ENCODE assay signal across 18 cellular contexts in genomic region chr11:104000798-104001197, GRCh38. TPM values are rescaled to one million over a fixed set of nuclear protein-coding genes. Genes with fewer than 3 reads are reported as not detected.
DNase-seq lines count a peak whose midpoint lies in the region; ATAC-seq and TF ChIP-seq lines count a peak whose summit lies in the region.
"Had no signal": no experiment of that assay in that cellular context is flagged by ENCODE, and none has a peak within 500 bp of the region (broad histone marks: within the 10 kb centered on the region; RNA-seq: fewer than 3 reads in every experiment).

No MANE protein-coding gene starts in this region.

- H3K4me3 ChIP-seq in AG10803 (ENCODE audit: low read length) (no peak overlapping the region), Karpas-422 (ENCODE audit: low read length) (no peak overlapping the region), cardiac fibroblast (replicated peaks in 1 of 2; ENCODE audit: low read depth in 2 of 2, low read length in 2 of 2) (no peak overlapping the region), hepatocyte (no peak overlapping the region)
- H3K4me3 ChIP-seq: BLaER1 treated with 17β-estradiol and CSF1 and Interleukin-3, amounts not matched to agents 10 nM and 100 nM; SJSA1 had no signal

- H3K4me2 ChIP-seq in Karpas-422 (ENCODE audit: low read depth, low read length, poor library complexity, severe bottlenecking) = no peak overlapping the region
- H3K4me2 ChIP-seq in hepatocyte = no peak overlapping the region
- H3K4me2 ChIP-seq: BLaER1 treated with 17β-estradiol and CSF1 and Interleukin-3, amounts not matched to agents 10 nM and 100 nM had no signal

- H3K9ac ChIP-seq in Karpas-422 (ENCODE audit: low read length) = no peak overlapping the region
- H3K9ac ChIP-seq: BLaER1 treated with 17β-estradiol and CSF1 and Interleukin-3, amounts not matched to agents 10 nM and 100 nM had no signal

- H3K9me3 ChIP-seq in Karpas-422 (ENCODE audit: low read length) (no peaks in the 10 kb centered on the region), hepatocyte (ENCODE audit: low read depth) (no peaks in the 10 kb centered on the region)
- H3K9me3 ChIP-seq: BLaER1 treated with 17β-estradiol and CSF1 and Interleukin-3, amounts not matched to agents 10 nM and 100 nM; SJSA1 had no signal

- DNase-seq in AG10803 (ENCODE audit: low read depth) (peak; percentile 79), Karpas-422 (no peak), cardiac fibroblast (ENCODE audit: low read depth in 2 of 2) (peak; percentile 23 to 92), hepatocyte (ENCODE audit: low spot score) (no peak), NCI-H524 treated with DMSO at 0.1 percent for 48 hours (lab: John Stamatoyannopoulos, UW) (no peak), H4 (ENCODE audit: low spot score) (no peak)
- DNase-seq: ACHN, MV-4-11, NCI-H1417 treated with DMSO at 0.1 percent for 48 hours, NCI-H2029, NCI-H510A treated with DMSO at 0.1 percent for 48 hours, RPMI8226 had no signal

- H3K27me3 ChIP-seq in Karpas-422 (ENCODE audit: low read length) = no peaks in the 10 kb centered on the region
- no peaks in the 10 kb centered on the region for H3K27me3 ChIP-seq in hepatocyte
- H3K27me3 ChIP-seq: BLaER1 treated with 17β-estradiol and CSF1 and Interleukin-3, amounts not matched to agents 10 nM and 100 nM; SJSA1 had no signal

- H2AFZ ChIP-seq in Karpas-422 (ENCODE audit: low read length) = no peak overlapping the region
- no peak overlapping the region for H2AFZ ChIP-seq in hepatocyte

- peaks cover 36% of the 10 kb centered on the region for H3K4me1 ChIP-seq in Karpas-422 (ENCODE audit: low read length)
- peaks cover 9% of the 10 kb centered on the region for H3K4me1 ChIP-seq in hepatocyte (ENCODE audit: insufficient read depth)
- H3K4me1 ChIP-seq: BLaER1 treated with 17β-estradiol and CSF1 and Interleukin-3, amounts not matched to agents 10 nM and 100 nM; SJSA1 had no signal

- H4K20me1 ChIP-seq in Karpas-422 (ENCODE audit: insufficient read depth, low read depth, low read length) (no peaks in the 10 kb centered on the region), hepatocyte (ENCODE audit: insufficient read depth, poor library complexity, severe bottlenecking) (no peaks in the 10 kb centered on the region)
- H4K20me1 ChIP-seq: BLaER1 treated with 17β-estradiol and CSF1 and Interleukin-3, amounts not matched to agents 10 nM and 100 nM had no signal

- H3K36me3 ChIP-seq in Karpas-422 (ENCODE audit: insufficient read depth, low read length) (peaks cover 74% of the 10 kb centered on the region), hepatocyte (replicated peaks; ENCODE audit: insufficient read depth, low read depth) (peaks cover under 1% of the 10 kb centered on the region)
- H3K36me3 ChIP-seq: BLaER1 treated with 17β-estradiol and CSF1 and Interleukin-3, amounts not matched to agents 10 nM and 100 nM; SJSA1 had no signal

- H3K9me2 ChIP-seq in Karpas-422 (replicated peaks; ENCODE audit: insufficient read depth, low read length) (no peaks in the 10 kb centered on the region), hepatocyte (replicated peaks; ENCODE audit: insufficient read depth) (no peaks in the 10 kb centered on the region)

- WGBS in hepatocyte (ENCODE audit: low lambda C conversion rate, missing lambda C conversion rate) = 67% methylated on average over 5 of the region's 5 CpGs

- no peak for TF ChIP-seq CTCF in AG10803 (conservative IDR thresholded peaks at IDR 0.05; ENCODE audit: low read length)
- TF ChIP-seq CTCF in cardiac fibroblast (IDR thresholded peaks at IDR 0.05; ENCODE audit: low read depth, low read length) = no peak
- TF ChIP-seq CTCF in hepatocyte (IDR thresholded peaks at IDR 0.05; ENCODE audit: poor library complexity) = no peak

- H3K27ac ChIP-seq in Karpas-422 (ENCODE audit: low read length) = peak overlapping the region; percentile 37; the same call in 1 of the 2 replicates
- H3K27ac ChIP-seq in hepatocyte = peak overlapping the region; percentile 14
- H3K27ac ChIP-seq: BLaER1 treated with 17β-estradiol and CSF1 and Interleukin-3, amounts not matched to agents 10 nM and 100 nM; SJSA1 had no signal

- no peak for ATAC-seq in GM19035 (IDR thresholded peaks at IDR 0.05; ENCODE audit: unreplicated experiment)
- ATAC-seq: HCT116 had no signal

- H3K79me2 ChIP-seq in Karpas-422 (ENCODE audit: low read length) (peaks cover 94% of the 10 kb centered on the region), hepatocyte (no peaks in the 10 kb centered on the region)

RNA-seq across cellular contexts. Expression of gene DDI1, which starts 35.6 kb away (rescaled TPM):
- not detected in 2 replicates for total RNA-seq in Karpas-422 (2014; rRNA removed; shearing (Covaris generic); ENCODE audit: low replicate concordance)
- not detected in 2 replicates for total RNA-seq in hepatocyte
- polyA plus RNA-seq in hepatocyte = 0.34 and 0.39 TPM in 2 replicates
- total RNA-seq in H4 (2014; rRNA removed; shearing (Covaris generic)) = not detected in 2 replicates
- total RNA-seq: Daoy, OCI-LY7, SJSA1 had no signal

Comparison
In these comparisons a context has a peak if more than half of its experiments do, and no peak if none do; other contexts are left out.
1. DNase-seq: peak in AG10803 (single experiment) and cardiac fibroblast (2 of 2); none in Karpas-422 (single experiment), hepatocyte (single experiment), NCI-H524 treated with DMSO at 0.1 percent for 48 hours (single experiment) and H4 (single experiment).